ENCODE assay signal across 10 cellular contexts in the genomic region with DNA sequence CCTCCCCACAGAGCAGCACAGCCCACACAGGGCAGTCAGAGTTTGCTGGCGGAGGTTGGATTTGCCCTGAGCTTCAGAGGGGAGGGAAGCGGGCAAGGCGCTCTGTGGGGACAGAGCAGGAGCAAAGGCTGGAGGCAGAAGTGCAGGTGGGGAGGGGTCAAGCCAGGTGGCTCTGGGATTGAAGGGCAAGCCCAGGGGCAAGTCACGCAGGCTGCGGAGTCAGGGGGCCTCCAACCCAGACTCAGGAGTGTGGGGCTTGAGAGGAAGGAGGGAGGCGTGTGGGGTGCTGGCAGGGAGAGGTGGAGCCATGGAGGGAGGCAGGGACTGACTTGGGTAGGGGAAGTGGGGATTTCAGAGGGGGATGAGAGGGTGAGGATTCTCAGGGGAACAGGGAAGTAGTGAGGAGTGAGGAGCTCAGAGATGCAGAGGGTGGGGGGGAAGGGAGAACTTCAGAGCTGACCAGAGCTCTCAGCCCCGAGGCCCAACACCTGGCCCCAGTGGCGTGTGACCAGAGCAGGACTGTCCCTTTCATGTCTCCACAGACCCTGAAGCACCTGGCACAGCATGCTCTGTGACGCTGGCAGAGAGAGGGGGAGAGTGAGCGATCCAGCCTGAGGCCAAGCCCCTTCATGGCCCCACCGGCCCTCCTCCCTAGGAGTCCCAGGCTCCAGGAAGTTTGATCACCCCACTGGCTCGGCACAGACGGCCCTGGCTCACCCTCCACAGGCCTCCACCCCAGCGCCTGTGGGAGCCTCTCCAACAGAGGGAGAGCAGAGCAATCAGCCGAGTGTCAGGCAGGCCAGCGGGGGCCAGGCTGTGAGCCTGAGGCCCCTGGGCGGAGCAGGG. TPM values are rescaled to one million over a fixed set of nuclear protein-coding genes. Genes with fewer than 3 reads are reported as not detected.
DNase-seq lines count a peak whose midpoint lies in the region; ATAC-seq and TF ChIP-seq lines count a peak whose summit lies in the region.
"Had no signal": no experiment of that assay in that cellular context is flagged by ENCODE, and none has a peak within 500 bp of the region (broad histone marks: within the 10 kb centered on the region; RNA-seq: fewer than 3 reads in every experiment).

No MANE protein-coding gene starts in this region.

- no peak for TF ChIP-seq CTCF in tibial nerve (IDR thresholded peaks at IDR 0.05)

- DNase-seq in activated CD4-positive, alpha-beta T cell treated with anti-CD3 and anti-CD28 coated beads, Interleukin-2, amount 10 ng/mL, durations not matched to agents 7 days and 5 days = no peak
- no peak for DNase-seq in activated CD4-positive, alpha-beta T cell treated with anti-CD3 and anti-CD28 coated beads, Interleukin-2, amount 50 U/mL, for 1 hour
- DNase-seq in activated CD4-positive, alpha-beta memory T cell treated with anti-CD3 and anti-CD28 coated beads, Interleukin-2, amount 10 ng/mL, durations not matched to agents 7 days and 5 days = no peak
- DNase-seq in immature natural killer cell = peak in 1 of 3 donors; percentile 23
- DNase-seq in tibial nerve (ENCODE audit: low spot score in 2 of 2) = no peak
- DNase-seq in NCI-H446 (lab: John Stamatoyannopoulos, UW) = no peak
- DNase-seq: NCI-H2029 had no signal

- TF ChIP-seq POLR2A in tibial nerve (IDR thresholded peaks at IDR 0.05) (no peak), GM18505 (IDR thresholded peaks at IDR 0.05; ENCODE audit: borderline replicate concordance, extremely low read depth, insufficient read depth, insufficient read length) (no peak)

- H3K36me3 Mint-ChIP-seq in activated CD4-positive, alpha-beta T cell treated with anti-CD3 and anti-CD28 coated beads, Interleukin-2, amount 10 ng/mL, durations not matched to agents 7 days and 5 days (ENCODE audit: low read depth) = peaks cover 27% of the 10 kb centered on the region
- peaks cover 5% of the 10 kb centered on the region for H3K36me3 Mint-ChIP-seq in activated CD4-positive, alpha-beta memory T cell treated with anti-CD3 and anti-CD28 coated beads, Interleukin-2, amount 10 ng/mL, durations not matched to agents 7 days and 5 days (ENCODE audit: low read depth)
- peaks cover 0 to 3% (median 0%) of the 10 kb centered on the region in 3 donors for H3K36me3 Mint-ChIP-seq in immature natural killer cell

- H3K9me3 ChIP-seq in tibial nerve = no peaks in the 10 kb centered on the region

- no peaks in the 10 kb centered on the region for H3K27me3 Mint-ChIP-seq in activated CD4-positive, alpha-beta T cell treated with anti-CD3 and anti-CD28 coated beads, Interleukin-2, amount 10 ng/mL, durations not matched to agents 7 days and 5 days
- H3K27me3 Mint-ChIP-seq in activated CD4-positive, alpha-beta memory T cell treated with anti-CD3 and anti-CD28 coated beads, Interleukin-2, amount 10 ng/mL, durations not matched to agents 7 days and 5 days = no peaks in the 10 kb centered on the region
- peaks cover 4 to 6% (median 6%) of the 10 kb centered on the region in 3 donors for H3K27me3 Mint-ChIP-seq in immature natural killer cell (ENCODE audit: low read depth in 3 of 3)

- peaks cover 0 to 67% (median 27%) of the 10 kb centered on the region in 4 donors for H3K4me1 ChIP-seq in tibial nerve

- H3K4me3 Mint-ChIP-seq in activated CD4-positive, alpha-beta T cell treated with anti-CD3 and anti-CD28 coated beads, Interleukin-2, amount 10 ng/mL, durations not matched to agents 7 days and 5 days = peak overlapping the region; percentile 56
- H3K4me3 Mint-ChIP-seq in activated CD4-positive, alpha-beta memory T cell treated with anti-CD3 and anti-CD28 coated beads, Interleukin-2, amount 10 ng/mL, durations not matched to agents 7 days and 5 days = no peak overlapping the region
- H3K4me3 Mint-ChIP-seq in immature natural killer cell = peak overlapping the region; percentile 24 to 91 (median 78)

- POLR2A ChIA-PET in activated CD4-positive, alpha-beta T cell treated with anti-CD3 and anti-CD28 coated beads, Interleukin-2, amount 10 ng/mL, durations not matched to agents 7 days and 5 days (lab: Charles Lee) = interaction anchor here (0.6 kb wide), 1 partner anchor 9 kb away, joined by 3 read pairs; no protein-coding TSS in a partner anchor
- POLR2A ChIA-PET in activated CD4-positive, alpha-beta memory T cell treated with anti-CD3 and anti-CD28 coated beads, Interleukin-2, amount 10 ng/mL, durations not matched to agents 7 days and 5 days (lab: Charles Lee) = interaction anchor here (2.0 to 19.9 kb wide), 5 partner anchors 13 to 165 kb away, joined by 8 to 1302 read pairs (median 32); partner anchors contain the start of genes CD52, SH3BGRL3 and UBXN11

- H3K4me1 Mint-ChIP-seq in activated CD4-positive, alpha-beta T cell treated with anti-CD3 and anti-CD28 coated beads, Interleukin-2, amount 10 ng/mL, durations not matched to agents 7 days and 5 days = peaks cover 65% of the 10 kb centered on the region
- peaks cover 63% of the 10 kb centered on the region for H3K4me1 Mint-ChIP-seq in activated CD4-positive, alpha-beta memory T cell treated with anti-CD3 and anti-CD28 coated beads, Interleukin-2, amount 10 ng/mL, durations not matched to agents 7 days and 5 days
- H3K4me1 Mint-ChIP-seq in immature natural killer cell = peaks cover 52 to 58% of the 10 kb centered on the region in 2 donors

- no peak for ATAC-seq in GM18505 (IDR thresholded peaks at IDR 0.05; ENCODE audit: unreplicated experiment)
- no peak for ATAC-seq in GM21423 (IDR thresholded peaks at IDR 0.05; ENCODE audit: unreplicated experiment)

- peaks cover 0 to 18% (median 0%) of the 10 kb centered on the region in 3 donors for H3K36me3 ChIP-seq in tibial nerve

- peak overlapping the region; percentile 94 for H3K27ac Mint-ChIP-seq in activated CD4-positive, alpha-beta T cell treated with anti-CD3 and anti-CD28 coated beads, Interleukin-2, amount 10 ng/mL, durations not matched to agents 7 days and 5 days
- peak overlapping the region; percentile 98 for H3K27ac Mint-ChIP-seq in activated CD4-positive, alpha-beta memory T cell treated with anti-CD3 and anti-CD28 coated beads, Interleukin-2, amount 10 ng/mL, durations not matched to agents 7 days and 5 days
- H3K27ac Mint-ChIP-seq in immature natural killer cell = peak overlapping the region; percentile 92 to 99 (median 96)

- H3K9me3 Mint-ChIP-seq in activated CD4-positive, alpha-beta T cell treated with anti-CD3 and anti-CD28 coated beads, Interleukin-2, amount 10 ng/mL, durations not matched to agents 7 days and 5 days = no peaks in the 10 kb centered on the region
- H3K9me3 Mint-ChIP-seq in activated CD4-positive, alpha-beta memory T cell treated with anti-CD3 and anti-CD28 coated beads, Interleukin-2, amount 10 ng/mL, durations not matched to agents 7 days and 5 days = no peaks in the 10 kb centered on the region
- no peaks in the 10 kb centered on the region for H3K9me3 Mint-ChIP-seq in immature natural killer cell

- no peaks in the 10 kb centered on the region for H3K27me3 ChIP-seq in tibial nerve

- CTCF ChIA-PET in activated CD4-positive, alpha-beta T cell treated with anti-CD3 and anti-CD28 coated beads, Interleukin-2, amount 10 ng/mL, durations not matched to agents 7 days and 5 days (lab: Charles Lee) = interaction anchor here (1.1 to 21.4 kb wide), 6 partner anchors 8 to 121 kb away, joined by 3 to 442 read pairs (median 38); partner anchors contain the start of genes CD52, CEP85, UBXN11 and ZNF593
- CTCF ChIA-PET in activated CD4-positive, alpha-beta memory T cell treated with anti-CD3 and anti-CD28 coated beads, Interleukin-2, amount 10 ng/mL, durations not matched to agents 7 days and 5 days (lab: Charles Lee) = interaction anchor here (0.9 to 17.9 kb wide), 5 partner anchors 11 to 126 kb away, joined by 3 to 883 read pairs (median 66); partner anchors contain the start of genes CD52, SH3BGRL3 and UBXN11

- no peak for TF ChIP-seq EP300 in tibial nerve (IDR thresholded peaks at IDR 0.05)

- no peak overlapping the region for H3K4me3 ChIP-seq in tibial nerve

- 76 to 79% methylated on average over 11 to 14 of the region's 17 CpGs for WGBS in tibial nerve, 2 donors

- peak overlapping the region in 3 of 4 donors; percentile 35 to 72 (median 42) for H3K27ac ChIP-seq in tibial nerve

RNA-seq across cellular contexts. Expression of gene SH3BGRL3, which starts 10.8 kb away (rescaled TPM):
- total RNA-seq in activated CD4-positive, alpha-beta T cell treated with anti-CD3 and anti-CD28 coated beads, Interleukin-2, amount 10 ng/mL, durations not matched to agents 7 days and 5 days = 100 to 1,000 TPM; 606 to 707 TPM
- total RNA-seq in activated CD4-positive, alpha-beta memory T cell treated with anti-CD3 and anti-CD28 coated beads, Interleukin-2, amount 10 ng/mL, durations not matched to agents 7 days and 5 days = 100 to 1,000 TPM; 662 to 665 TPM
- 1,000 to 10,000 TPM; 1,203 to 2,040 (median 1,333) TPM for polyA plus RNA-seq in immature natural killer cell
- 10 to 100 TPM; 49.6 to 97.2 (median 56.0) TPM for total RNA-seq in tibial nerve

RNA-seq across cellular contexts. Expression of gene UBXN11, which starts 15.8 kb away (rescaled TPM):
- total RNA-seq in activated CD4-positive, alpha-beta T cell treated with anti-CD3 and anti-CD28 coated beads, Interleukin-2, amount 10 ng/mL, durations not matched to agents 7 days and 5 days = 10 to 100 TPM; 48.6 to 51.3 TPM
- total RNA-seq in activated CD4-positive, alpha-beta memory T cell treated with anti-CD3 and anti-CD28 coated beads, Interleukin-2, amount 10 ng/mL, durations not matched to agents 7 days and 5 days = 10 to 100 TPM; 46.9 to 49.9 TPM
- 1 to 10 TPM; 5.7 to 8.8 (median 8.3) TPM for polyA plus RNA-seq in immature natural killer cell
- 10 to 100 TPM; 13.8 to 48.3 (median 19.7) TPM for total RNA-seq in tibial nerve

RNA-seq across cellular contexts. Expression of gene CD52, which starts 27.1 kb away (rescaled TPM):
- total RNA-seq in activated CD4-positive, alpha-beta T cell treated with anti-CD3 and anti-CD28 coated beads, Interleukin-2, amount 10 ng/mL, durations not matched to agents 7 days and 5 days = 1,000 to 10,000 TPM; 1,663 to 1,924 TPM
- 1,000 to 10,000 TPM; 1,572 to 1,591 TPM for total RNA-seq in activated CD4-positive, alpha-beta memory T cell treated with anti-CD3 and anti-CD28 coated beads, Interleukin-2, amount 10 ng/mL, durations not matched to agents 7 days and 5 days
- 1,000 to 10,000 TPM; 3,509 to 3,975 (median 3,639) TPM for polyA plus RNA-seq in immature natural killer cell
- 1 to 10 TPM in 1 of 4 donors, not detected in 3; 4.8 TPM for total RNA-seq in tibial nerve
- polyA plus RNA-seq: AG04450 had no signal

RNA-seq across cellular contexts. Expression of gene CEP85, which starts 56.6 kb away (rescaled TPM):
- total RNA-seq in activated CD4-positive, alpha-beta T cell treated with anti-CD3 and anti-CD28 coated beads, Interleukin-2, amount 10 ng/mL, durations not matched to agents 7 days and 5 days = 10 to 100 TPM; 46.9 to 49.0 TPM
- total RNA-seq in activated CD4-positive, alpha-beta memory T cell treated with anti-CD3 and anti-CD28 coated beads, Interleukin-2, amount 10 ng/mL, durations not matched to agents 7 days and 5 days = 10 to 100 TPM; 35.5 to 37.7 TPM
- polyA plus RNA-seq in immature natural killer cell = 1 to 10 TPM; 4.0 to 6.9 (median 5.4) TPM
- total RNA-seq in tibial nerve = 10 to 100 TPM; 14.9 to 23.7 (median 20.0) TPM

Comparison
In these comparisons a context has a peak if more than half of its experiments do, and no peak if none do; other contexts are left out.
1. RNA of gene SH3BGRL3, which starts 10.8 kb away (total RNA-seq): 606 to 707 TPM in activated CD4-positive, alpha-beta T cell treated with anti-CD3 and anti-CD28 coated beads, Interleukin-2, amount 10 ng/mL, durations not matched to agents 7 days and 5 days and 662 to 665 TPM in activated CD4-positive, alpha-beta memory T cell treated with anti-CD3 and anti-CD28 coated beads, Interleukin-2, amount 10 ng/mL, durations not matched to agents 7 days and 5 days; 49.6 to 97.2 TPM in tibial nerve; every median in the first group is over 4 times any median in the second.
2. RNA of gene CD52, which starts 27.1 kb away (total RNA-seq): 1,663 to 1,924 TPM in activated CD4-positive, alpha-beta T cell treated with anti-CD3 and anti-CD28 coated beads, Interleukin-2, amount 10 ng/mL, durations not matched to agents 7 days and 5 days and 1,572 to 1,591 TPM in activated CD4-positive, alpha-beta memory T cell treated with anti-CD3 and anti-CD28 coated beads, Interleukin-2, amount 10 ng/mL, durations not matched to agents 7 days and 5 days; 4.8 TPM in tibial nerve; every median in the first group is over 100 times any median in the second.
3. Peak in every context shown above with its lines, with median percentiles within 50 percentile points of each other: H3K27ac Mint-ChIP-seq.